ENCODE assay signal across 8 cellular contexts in genomic region chr16:58336332-58337089, GRCh38. TPM values are rescaled to one million over a fixed set of nuclear protein-coding genes. Genes with fewer than 3 reads are reported as not detected.
DNase-seq lines count a peak whose midpoint lies in the region; ATAC-seq and TF ChIP-seq lines count a peak whose summit lies in the region.

No MANE protein-coding gene starts in this region.

- H3K79me2 ChIP-seq in OCI-LY3 (ENCODE audit: low read length): no peaks in the 10 kb centered on the region

- peaks cover 0 to 7% (median 2%) of the 10 kb centered on the region in 4 donors for H3K4me1 Mint-ChIP-seq in CD4-positive, CD25-positive, alpha-beta regulatory T cell

- TF ChIP-seq CTCF in OCI-LY3 (IDR thresholded peaks at IDR 0.05; ENCODE audit: low read depth, low read length): peak; percentile 97

- no peaks in the 10 kb centered on the region for H3K36me3 ChIP-seq in CD4-positive, CD25-positive, alpha-beta regulatory T cell (ENCODE audit: control insufficient read depth, insufficient read depth, low read length)
- H3K36me3 ChIP-seq in OCI-LY3 (replicated peaks; ENCODE audit: low read depth, low read length): no peaks in the 10 kb centered on the region

- H3K9me3 Mint-ChIP-seq in CD4-positive, CD25-positive, alpha-beta regulatory T cell: no peaks in the 10 kb centered on the region

- H3K4me1 ChIP-seq in CD4-positive, CD25-positive, alpha-beta regulatory T cell (ENCODE audit: control insufficient read depth, insufficient read depth, low read length, poor library complexity, severe bottlenecking): no peaks in the 10 kb centered on the region
- peaks cover 7% of the 10 kb centered on the region for H3K4me1 ChIP-seq in OCI-LY3 (ENCODE audit: low read length)

- H3K4me2 ChIP-seq in OCI-LY3 (ENCODE audit: low read length): peak overlapping the region; percentile 74

- peaks cover 16% of the 10 kb centered on the region for H3K27me3 Mint-ChIP-seq in CD4-positive, CD25-positive, alpha-beta regulatory T cell

- no peak overlapping the region for H3K27ac Mint-ChIP-seq in CD4-positive, CD25-positive, alpha-beta regulatory T cell

- peak overlapping the region; percentile 24; the same call in 1 of the 2 replicates for H3K9ac ChIP-seq in OCI-LY3 (ENCODE audit: low read length)

- peak overlapping the region; percentile 54 for H3K4me3 ChIP-seq in CD4-positive, CD25-positive, alpha-beta regulatory T cell (ENCODE audit: low read depth, low read length)
- peak overlapping the region; percentile 70 for H3K4me3 ChIP-seq in OCI-LY3 (ENCODE audit: low read length)

- H3K9me3 ChIP-seq in CD4-positive, CD25-positive, alpha-beta regulatory T cell (ENCODE audit: control insufficient read depth in 2 of 2, low read length in 2 of 2): no peaks in the 10 kb centered on the region
- H3K9me3 ChIP-seq in OCI-LY3 (ENCODE audit: insufficient read depth, low read length): no peaks in the 10 kb centered on the region

- H4K20me1 ChIP-seq in OCI-LY3 (ENCODE audit: insufficient read depth, low read length): no peaks in the 10 kb centered on the region

- H3K36me3 Mint-ChIP-seq in CD4-positive, CD25-positive, alpha-beta regulatory T cell: no peaks in the 10 kb centered on the region

- no peak overlapping the region for H3K27ac ChIP-seq in CD4-positive, CD25-positive, alpha-beta regulatory T cell (ENCODE audit: insufficient read depth, low read length, poor library complexity, severe bottlenecking)
- no peak overlapping the region for H3K27ac ChIP-seq in OCI-LY3 (ENCODE audit: low read length)

- no peaks in the 10 kb centered on the region for H3K27me3 ChIP-seq in CD4-positive, CD25-positive, alpha-beta regulatory T cell (ENCODE audit: control insufficient read depth, insufficient read depth, low read length)
- H3K27me3 ChIP-seq in OCI-LY3 (ENCODE audit: low read depth, low read length): no peaks in the 10 kb centered on the region; the same call in 1 of the 2 replicates

- peak overlapping the region; percentile 77 for H2AFZ ChIP-seq in OCI-LY3 (ENCODE audit: low read depth, low read length)

- peak overlapping the region in 2 of 4 donors; percentile 54 to 59 for H3K4me3 Mint-ChIP-seq in CD4-positive, CD25-positive, alpha-beta regulatory T cell

- peak; percentile 76 to 83 for ATAC-seq in CD4-positive, CD25-positive, alpha-beta regulatory T cell (ENCODE audit: low read depth in 2 of 2)
- ATAC-seq in GM19395 (IDR thresholded peaks at IDR 0.05; ENCODE audit: unreplicated experiment) (peak; percentile 94), esophagus mucosa (peak; percentile 83)

- DNase-seq in CD4-positive, CD25-positive, alpha-beta regulatory T cell: peak; percentile 60 to 79 (median 76)
- peak; percentile 87 for DNase-seq in HPDE6-E6E7 (ENCODE audit: extremely low spot score)
- DNase-seq in activated T-cell treated with anti-CD3 and anti-CD28 coated beads for 1 hour (ENCODE audit: low read depth): peak; percentile 84
- peak; percentile 79 for DNase-seq in myocyte (ENCODE audit: low read depth)
- peak; percentile 57 to 69 for DNase-seq in stimulated activated CD8-positive, alpha-beta memory T cell treated with anti-CD3 and anti-CD28 coated beads, Interleukin-7, amount 100 ng/mL, for 4 hours (ENCODE audit: low read depth in 2 of 2)

RNA-seq across cellular contexts. Expression of gene PRSS54, which starts 41.7 kb away (rescaled TPM):
- not detected for total RNA-seq in CD4-positive, CD25-positive, alpha-beta regulatory T cell
- not detected for polyA plus RNA-seq in CD4-positive, CD25-positive, alpha-beta regulatory T cell
- total RNA-seq in esophagus mucosa: not detected
- not detected in 2 replicates for total RNA-seq in myocyte
- not detected for polyA plus RNA-seq in myocyte (2012)

RNA-seq across cellular contexts. Expression of gene GINS3, which starts 55.8 kb away (rescaled TPM):
- total RNA-seq in CD4-positive, CD25-positive, alpha-beta regulatory T cell: 0.86 TPM
- polyA plus RNA-seq in CD4-positive, CD25-positive, alpha-beta regulatory T cell: 1 to 10 TPM; 1.9 to 3.1 (median 2.6) TPM
- total RNA-seq in esophagus mucosa (13.7 TPM), myocyte (3.6 and 5.9 TPM in 2 replicates)
- polyA plus RNA-seq in myocyte (2012): 2.3 TPM
